ENCODE assay signal across 2 cellular contexts in genomic region chrX:46777971-46778810, GRCh38.
TF ChIP-seq lines count a peak whose summit lies in the region.

No MANE protein-coding gene starts in this region.

TF ChIP-seq in IMR-90, 13 proteins besides CTCF, POLR2A, EP300 and RAD21:
- TF ChIP-seq, protein P1, sequence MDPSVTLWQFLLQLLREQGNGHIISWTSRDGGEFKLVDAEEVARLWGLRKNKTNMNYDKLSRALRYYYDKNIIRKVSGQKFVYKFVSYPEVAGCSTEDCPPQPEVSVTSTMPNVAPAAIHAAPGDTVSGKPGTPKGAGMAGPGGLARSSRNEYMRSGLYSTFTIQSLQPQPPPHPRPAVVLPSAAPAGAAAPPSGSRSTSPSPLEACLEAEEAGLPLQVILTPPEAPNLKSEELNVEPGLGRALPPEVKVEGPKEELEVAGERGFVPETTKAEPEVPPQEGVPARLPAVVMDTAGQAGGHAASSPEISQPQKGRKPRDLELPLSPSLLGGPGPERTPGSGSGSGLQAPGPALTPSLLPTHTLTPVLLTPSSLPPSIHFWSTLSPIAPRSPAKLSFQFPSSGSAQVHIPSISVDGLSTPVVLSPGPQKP (IDR thresholded peaks at IDR 0.05; ENCODE audit: borderline replicate concordance, low read depth, low read length) = no peak
- TF ChIP-seq NFE2L2 (IDR thresholded peaks at IDR 0.05; ENCODE audit: low read depth, low read length) = peak; percentile 60; the same call in 1 of the 2 replicates
TF ChIP-seq in IMR-90: peak in this region for 1.

TF ChIP-seq in K562, 482 proteins besides CTCF, POLR2A, EP300 and RAD21:
- 0 out of 2 replicates have a peak, but pooled peaks have one; percentile 5 for TF ChIP-seq NFE2 (IDR thresholded peaks at IDR 0.05; ENCODE audit: low read depth)
- TF ChIP-seq, protein P2, sequence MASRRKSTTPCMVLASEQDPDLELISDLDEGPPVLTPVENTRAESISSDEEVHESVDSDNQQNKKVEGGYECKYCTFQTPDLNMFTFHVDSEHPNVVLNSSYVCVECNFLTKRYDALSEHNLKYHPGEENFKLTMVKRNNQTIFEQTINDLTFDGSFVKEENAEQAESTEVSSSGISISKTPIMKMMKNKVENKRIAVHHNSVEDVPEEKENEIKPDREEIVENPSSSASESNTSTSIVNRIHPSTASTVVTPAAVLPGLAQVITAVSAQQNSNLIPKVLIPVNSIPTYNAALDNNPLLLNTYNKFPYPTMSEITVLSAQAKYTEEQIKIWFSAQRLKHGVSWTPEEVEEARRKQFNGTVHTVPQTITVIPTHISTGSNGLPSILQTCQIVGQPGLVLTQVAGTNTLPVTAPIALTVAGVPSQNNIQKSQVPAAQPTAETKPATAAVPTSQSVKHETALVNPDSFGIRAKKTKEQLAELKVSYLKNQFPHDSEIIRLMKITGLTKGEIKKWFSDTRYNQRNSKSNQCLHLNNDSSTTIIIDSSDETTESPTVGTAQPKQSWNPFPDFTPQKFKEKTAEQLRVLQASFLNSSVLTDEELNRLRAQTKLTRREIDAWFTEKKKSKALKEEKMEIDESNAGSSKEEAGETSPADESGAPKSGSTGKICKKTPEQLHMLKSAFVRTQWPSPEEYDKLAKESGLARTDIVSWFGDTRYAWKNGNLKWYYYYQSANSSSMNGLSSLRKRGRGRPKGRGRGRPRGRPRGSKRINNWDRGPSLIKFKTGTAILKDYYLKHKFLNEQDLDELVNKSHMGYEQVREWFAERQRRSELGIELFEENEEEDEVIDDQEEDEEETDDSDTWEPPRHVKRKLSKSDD (conservative IDR thresholded peaks at IDR 0.05; ENCODE audit: low read length) = no peak
